ENCODE assay signal across 1 cellular context in genomic region chr19:32041681-32042292, GRCh38.
TF ChIP-seq lines count a peak whose summit lies in the region.

No MANE protein-coding gene starts in this region.

TF ChIP-seq in K562, 482 proteins besides CTCF, POLR2A, EP300 and RAD21 (continued from another document):
- TF ChIP-seq CHAMP1 (IDR thresholded peaks at IDR 0.05) (no peak), POLR2B (IDR thresholded peaks at IDR 0.05; ENCODE audit: low read depth, partially characterized antibody) (no peak), MITF (IDR thresholded peaks at IDR 0.05) (no peak), TAF7 (tag; IDR thresholded peaks at IDR 0.05) (no peak), UBTF (IDR thresholded peaks at IDR 0.05; ENCODE audit: borderline replicate concordance in 1 of 2, low read depth in 2 of 2, low read length in 2 of 2) (no peak), FUS (optimal IDR thresholded peaks at IDR 0.05; ENCODE audit: low read depth, low read length) (no peak), MAFK (IDR thresholded peaks at IDR 0.05; ENCODE audit: low read length) (no peak), ZNF121 (CRISPR knock-in tag; conservative IDR thresholded peaks at IDR 0.05) (no peak), ZNF212 (CRISPR knock-in tag; IDR thresholded peaks at IDR 0.05) (no peak), CXXC5 (CRISPR knock-in tag; IDR thresholded peaks at IDR 0.05) (peak; percentile 41; the same call in 1 of the 2 replicates)
TF ChIP-seq in K562: peak in this region for 3.
